8 cellular contexts compared by ENCODE assay signal in the genomic region with DNA sequence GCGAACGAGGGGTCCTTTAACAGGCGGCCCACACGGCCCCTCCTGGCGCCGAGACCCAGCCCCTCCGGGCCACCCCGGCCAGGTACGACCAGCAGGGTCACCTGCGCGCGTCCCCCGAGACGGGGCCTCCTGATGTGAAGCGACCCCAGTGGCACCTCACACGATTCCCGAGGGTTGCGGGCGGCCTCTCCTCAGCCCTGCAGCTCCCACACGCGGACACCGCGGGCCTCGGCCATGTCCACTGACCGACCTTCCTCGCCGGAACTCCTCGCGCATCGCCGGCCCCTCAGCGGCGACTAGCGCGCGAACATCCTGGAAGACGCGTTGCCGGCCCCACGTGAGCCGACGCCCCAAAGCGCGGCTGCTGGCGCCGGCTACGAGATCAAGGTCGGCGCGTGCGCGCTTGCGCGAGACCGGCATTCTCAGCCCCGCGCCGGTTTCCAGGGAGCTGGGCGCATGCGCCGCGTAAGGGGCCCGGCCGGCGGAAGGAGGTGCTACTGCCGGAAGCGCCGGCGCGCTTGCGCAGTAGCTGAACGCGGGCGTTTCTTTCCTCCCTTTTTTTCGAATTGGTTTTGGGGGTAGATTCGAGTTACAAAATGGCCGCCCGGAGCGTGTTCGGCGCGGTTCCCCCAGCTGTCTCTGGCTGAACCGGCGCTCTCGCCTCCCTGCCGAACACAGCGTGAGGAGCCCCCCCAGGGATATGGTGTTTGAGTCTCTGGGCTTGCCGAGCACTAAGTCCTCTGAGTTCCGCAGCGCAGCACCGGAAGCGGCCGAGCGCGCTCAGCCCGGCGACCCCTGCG. TPM values are rescaled to one million over a fixed set of nuclear protein-coding genes. Genes with fewer than 3 reads are reported as not detected.
DNase-seq lines count a peak whose midpoint lies in the region; TF ChIP-seq lines count a peak whose summit lies in the region.

A gene with protein sequence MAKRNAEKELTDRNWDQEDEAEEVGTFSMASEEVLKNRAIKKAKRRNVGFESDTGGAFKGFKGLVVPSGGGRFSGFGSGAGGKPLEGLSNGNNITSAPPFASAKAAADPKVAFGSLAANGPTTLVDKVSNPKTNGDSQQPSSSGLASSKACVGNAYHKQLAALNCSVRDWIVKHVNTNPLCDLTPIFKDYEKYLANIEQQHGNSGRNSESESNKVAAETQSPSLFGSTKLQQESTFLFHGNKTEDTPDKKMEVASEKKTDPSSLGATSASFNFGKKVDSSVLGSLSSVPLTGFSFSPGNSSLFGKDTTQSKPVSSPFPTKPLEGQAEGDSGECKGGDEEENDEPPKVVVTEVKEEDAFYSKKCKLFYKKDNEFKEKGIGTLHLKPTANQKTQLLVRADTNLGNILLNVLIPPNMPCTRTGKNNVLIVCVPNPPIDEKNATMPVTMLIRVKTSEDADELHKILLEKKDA (plus strand): TSS at position 509 of the 800 bp plus-strand sequence. CDS start 4,253 bp downstream, outside the sequence.

- CTCF ChIA-PET in HEK293T (lab: Yijun Ruan, JAX): no interaction called here
- CTCF ChIA-PET in activated naive CD4-positive, alpha-beta T cell treated with anti-CD3 and anti-CD28 coated beads for 36 hours (lab: Charles Lee): interaction anchor here (0.6 to 0.7 kb wide), 2 partner anchors 10 to 156 kb away, joined by 3 to 4 read pairs; no protein-coding TSS in a partner anchor

- H3K36me3 ChIP-seq in suprapubic skin: peaks cover 5% of the 10 kb centered on the region

- no peaks in the 10 kb centered on the region for H3K9me3 ChIP-seq in suprapubic skin

- peaks cover 62% of the 10 kb centered on the region for H3K4me1 Mint-ChIP-seq in activated naive CD4-positive, alpha-beta T cell treated with anti-CD3 and anti-CD28 coated beads for 36 hours (ENCODE audit: low read depth)

- peak; percentile 70 for DNase-seq in GM04503 (ENCODE audit: low read depth)
- peak; percentile 99 for DNase-seq in HEK293T (ENCODE audit: extremely low spot score)
- peak; percentile 97 for DNase-seq in NAMALWA (ENCODE audit: low spot score)
- DNase-seq in SK-N-DZ (ENCODE audit: low spot score): peak; percentile 96
- DNase-seq in activated naive CD4-positive, alpha-beta T cell treated with anti-CD3 and anti-CD28 coated beads for 36 hours: peak; percentile 95
- DNase-seq in germinal center (ENCODE audit: low spot score): peak; percentile 100
- peak in 55 of 56 donors; percentile 34 to 94 (median 85) for DNase-seq in nucleus accumbens (lab: John Stamatoyannopoulos, UW)
- DNase-seq in suprapubic skin (ENCODE audit: low spot score in 2 of 2): peak; percentile 95 to 96

- POLR2A ChIA-PET in HEK293T (lab: Yijun Ruan, JAX): interaction anchor here (0.5 to 1.7 kb wide), 27 partner anchors 10 to 236 kb away, joined by 3 to 16 read pairs (median 4); no protein-coding TSS in a partner anchor

- no peaks in the 10 kb centered on the region for H3K27me3 ChIP-seq in suprapubic skin

- H3K27ac ChIP-seq in suprapubic skin: peak within 1 kb of the TSS; percentile 93

- peaks cover 36% of the 10 kb centered on the region for H3K36me3 Mint-ChIP-seq in activated naive CD4-positive, alpha-beta T cell treated with anti-CD3 and anti-CD28 coated beads for 36 hours (ENCODE audit: low read depth)

- peaks cover 68% of the 10 kb centered on the region for H3K4me1 ChIP-seq in suprapubic skin

- peak in 1 of 2 donors; percentile 59 for TF ChIP-seq POLR2A in suprapubic skin (IDR thresholded peaks at IDR 0.05)

- no peak for TF ChIP-seq CTCF in suprapubic skin (IDR thresholded peaks at IDR 0.05)

- peak within 1 kb of the TSS; percentile 84 for H3K4me3 Mint-ChIP-seq in activated naive CD4-positive, alpha-beta T cell treated with anti-CD3 and anti-CD28 coated beads for 36 hours

- no peaks in the 10 kb centered on the region for H3K27me3 Mint-ChIP-seq in activated naive CD4-positive, alpha-beta T cell treated with anti-CD3 and anti-CD28 coated beads for 36 hours (ENCODE audit: low read depth)

- no peaks in the 10 kb centered on the region for H3K9me3 Mint-ChIP-seq in activated naive CD4-positive, alpha-beta T cell treated with anti-CD3 and anti-CD28 coated beads for 36 hours

- peak within 1 kb of the TSS; percentile 65 for H3K4me3 ChIP-seq in suprapubic skin

- intact Hi-C loops in activated naive CD4-positive, alpha-beta T cell treated with anti-CD3 and anti-CD28 coated beads for 36 hours (cut with micrococcal nuclease): loop anchor here (1.0 to 5.0 kb wide), 4 partner anchors 10 to 154 kb away; a partner anchor contains a TSS

- WGBS in suprapubic skin: 0% methylated on average over 11 of the region's 98 CpGs

- TF ChIP-seq EP300 in suprapubic skin (IDR thresholded peaks at IDR 0.05): no peak

- peak within 1 kb of the TSS; percentile 96 for H3K27ac Mint-ChIP-seq in activated naive CD4-positive, alpha-beta T cell treated with anti-CD3 and anti-CD28 coated beads for 36 hours

TF ChIP-seq in HEK293T, 16 proteins besides CTCF, POLR2A, EP300 and RAD21:
- TF ChIP-seq ARNT (IDR thresholded peaks at IDR 0.05) (no peak), L3MBTL2 (conservative IDR thresholded peaks at IDR 0.05) (peak; percentile 94), FOXA1 (IDR thresholded peaks at IDR 0.05) (no peak), HDGF (IDR thresholded peaks at IDR 0.05; ENCODE audit: borderline replicate concordance) (peak; percentile 50; the same call in 1 of the 2 replicates), ELF4 (IDR thresholded peaks at IDR 0.05) (peak; percentile 13; the same call in 1 of the 2 replicates), LEF1 (IDR thresholded peaks at IDR 0.05; ENCODE audit: borderline replicate concordance) (0 out of 2 replicates have a peak, but pooled peaks have one; percentile 15), ZNF384 (IDR thresholded peaks at IDR 0.05) (no peak), CTBP1 (IDR thresholded peaks at IDR 0.05; ENCODE audit: borderline replicate concordance) (no peak)
- TF ChIP-seq, protein P1, sequence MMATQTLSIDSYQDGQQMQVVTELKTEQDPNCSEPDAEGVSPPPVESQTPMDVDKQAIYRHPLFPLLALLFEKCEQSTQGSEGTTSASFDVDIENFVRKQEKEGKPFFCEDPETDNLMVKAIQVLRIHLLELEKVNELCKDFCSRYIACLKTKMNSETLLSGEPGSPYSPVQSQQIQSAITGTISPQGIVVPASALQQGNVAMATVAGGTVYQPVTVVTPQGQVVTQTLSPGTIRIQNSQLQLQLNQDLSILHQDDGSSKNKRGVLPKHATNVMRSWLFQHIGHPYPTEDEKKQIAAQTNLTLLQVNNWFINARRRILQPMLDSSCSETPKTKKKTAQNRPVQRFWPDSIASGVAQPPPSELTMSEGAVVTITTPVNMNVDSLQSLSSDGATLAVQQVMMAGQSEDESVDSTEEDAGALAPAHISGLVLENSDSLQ (IDR thresholded peaks at IDR 0.05): no peak

RNA-seq across cellular contexts. Expression of the gene that starts here (rescaled TPM):
- polyA plus RNA-seq in SK-N-DZ (2014; cell fraction: cytosol; rRNA removed): 31.5 and 52.3 TPM in 2 replicates
- polyA plus RNA-seq in SK-N-DZ (2014; cell fraction: nucleus; rRNA removed): 31.0 and 48.2 TPM in 2 replicates
- total RNA-seq in activated naive CD4-positive, alpha-beta T cell treated with anti-CD3 and anti-CD28 coated beads for 36 hours: 100 to 1,000 TPM; 151 to 154 TPM
- 10 to 100 TPM; 44.2 to 74.0 (median 64.0) TPM for total RNA-seq in suprapubic skin

Comparison
In these comparisons a context has a peak if more than half of its experiments do, and no peak if none do; other contexts are left out.
1. Peak in every context shown above with its lines: DNase-seq, H3K4me3 ChIP-seq and H3K27ac ChIP-seq.